8 cellular contexts compared by ENCODE assay signal in the genomic region with DNA sequence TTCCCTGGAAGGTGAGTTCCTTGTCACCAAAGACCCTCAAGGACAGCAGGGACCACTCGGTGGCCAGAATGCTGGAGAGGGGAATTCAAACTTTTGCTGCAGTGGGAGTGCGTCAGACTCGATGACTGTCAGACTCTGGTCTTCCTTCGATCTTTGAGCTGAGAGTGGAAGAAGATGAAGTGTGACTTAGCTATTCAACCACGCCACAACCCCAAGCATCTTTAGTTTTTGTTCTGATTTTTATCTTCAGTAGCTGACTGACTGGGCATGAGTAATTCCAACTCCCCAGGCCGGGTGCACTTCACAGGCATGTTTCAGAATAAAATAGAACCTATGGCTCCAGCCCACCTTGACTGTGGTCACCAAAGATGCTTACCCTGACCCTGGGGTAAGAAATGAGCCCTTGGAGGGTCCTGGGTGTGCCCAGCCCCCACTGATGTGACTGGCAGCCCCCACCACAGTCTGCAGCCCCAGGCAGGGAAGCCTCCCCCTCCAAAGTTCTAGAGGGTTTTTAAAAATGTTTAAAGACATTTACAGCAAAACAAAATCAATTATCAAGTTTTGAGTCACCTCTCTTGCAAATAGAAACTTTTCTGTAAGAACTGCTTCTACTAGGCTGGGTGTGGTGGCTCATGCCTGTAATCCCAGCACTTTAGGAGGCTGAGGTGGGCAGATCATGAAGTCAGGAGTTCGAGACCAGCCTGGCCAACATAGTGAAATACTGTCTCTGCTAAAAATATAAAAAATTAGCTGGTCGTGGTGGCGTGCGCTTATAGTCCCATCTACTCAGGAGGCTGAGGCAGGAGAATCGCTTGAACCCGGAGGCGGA. TPM values are rescaled to one million over a fixed set of nuclear protein-coding genes. Genes with fewer than 3 reads are reported as not detected.
A peak's percentile ranks its signal among the peaks of the same experiment; 100 is the strongest.
DNase-seq lines count a peak whose midpoint lies in the region; ATAC-seq and TF ChIP-seq lines count a peak whose summit lies in the region.

No MANE protein-coding gene starts in this region.

- H3K4me1 Mint-ChIP-seq in osteocyte (ENCODE audit: unreplicated experiment) (peaks cover 66% of the 10 kb centered on the region), Calu3 (ENCODE audit: low read depth, unreplicated experiment) (no peaks in the 10 kb centered on the region)

- peaks cover 5% of the 10 kb centered on the region for H3K9me3 Mint-ChIP-seq in osteocyte (ENCODE audit: unreplicated experiment)
- H3K9me3 Mint-ChIP-seq in Calu3 (ENCODE audit: low read depth, unreplicated experiment) = no peaks in the 10 kb centered on the region

- no peak for TF ChIP-seq CTCF in osteocyte (IDR thresholded peaks at IDR 0.05)
- TF ChIP-seq CTCF in Calu3 (IDR thresholded peaks at IDR 0.05; ENCODE audit: unreplicated experiment) = no peak

- intact Hi-C loops in Calu3 (cut with micrococcal nuclease; ENCODE audit: unreplicated experiment) = no loop called here

- peak; percentile 93 for DNase-seq in Daoy (ENCODE audit: low read depth)
- DNase-seq in activated CD8-positive, alpha-beta memory T cell treated with anti-CD3 and anti-CD28 coated beads, Interleukin-2, amount 50 U/mL, for 48 hours = peak; percentile 78
- DNase-seq in osteocyte (ENCODE audit: extremely low spot score, unreplicated experiment) = no peak
- no peak for DNase-seq in Calu3
- DNase-seq in AG08396 (ENCODE audit: low spot score) = no peak

- H3K27me3 Mint-ChIP-seq in osteocyte (ENCODE audit: unreplicated experiment) = no peaks in the 10 kb centered on the region
- peaks cover 43% of the 10 kb centered on the region for H3K27me3 Mint-ChIP-seq in Calu3 (ENCODE audit: unreplicated experiment)

- peak; percentile 41 for ATAC-seq in HG02938 (IDR thresholded peaks at IDR 0.05; ENCODE audit: unreplicated experiment)
- ATAC-seq in esophagus mucosa = no peak
- ATAC-seq in HG03045 (IDR thresholded peaks at IDR 0.05; ENCODE audit: unreplicated experiment) = no peak

- CTCF ChIA-PET in Calu3 (lab: Charles Lee) = interaction anchor here (0.5 to 0.9 kb wide), 2 partner anchors 9 to 58 kb away, joined by 3 to 4 read pairs; no protein-coding TSS in a partner anchor

- H3K36me3 Mint-ChIP-seq in osteocyte (ENCODE audit: unreplicated experiment) (no peaks in the 10 kb centered on the region), Calu3 (ENCODE audit: insufficient read depth, unreplicated experiment) (no peaks in the 10 kb centered on the region)

- H3K27ac Mint-ChIP-seq in osteocyte (ENCODE audit: unreplicated experiment) (peak overlapping the region; percentile 94), Calu3 (ENCODE audit: unreplicated experiment) (no peak overlapping the region)

- peak overlapping the region; percentile 11 for H3K4me3 Mint-ChIP-seq in osteocyte (ENCODE audit: unreplicated experiment)
- no peak overlapping the region for H3K4me3 Mint-ChIP-seq in Calu3 (ENCODE audit: low read depth, unreplicated experiment)

- no TSS peak for BruUV-seq in Calu3 (replicated peaks; lab: Mats Ljungman, UMichigan)

RNA-seq across cellular contexts. Expression of gene YWHAQ, which starts 24.9 kb away (rescaled TPM):
- 586 and 605 TPM in 2 replicates for total RNA-seq in Daoy (2014; rRNA removed; shearing (Covaris generic))
- total RNA-seq in osteocyte (296 and 307 TPM in 2 replicates), esophagus mucosa (392 TPM), Calu3 (2022) (296 and 307 TPM in 2 replicates)

Comparison
In these comparisons a context has a peak if more than half of its experiments do, and no peak if none do; other contexts are left out.
1. DNase-seq: peak in Daoy (single experiment) and activated CD8-positive, alpha-beta memory T cell treated with anti-CD3 and anti-CD28 coated beads, Interleukin-2, amount 50 U/mL, for 48 hours (single experiment); none in osteocyte (single experiment), Calu3 (single experiment) and AG08396 (single experiment).